8 cellular contexts compared by ENCODE assay signal in the genomic region with DNA sequence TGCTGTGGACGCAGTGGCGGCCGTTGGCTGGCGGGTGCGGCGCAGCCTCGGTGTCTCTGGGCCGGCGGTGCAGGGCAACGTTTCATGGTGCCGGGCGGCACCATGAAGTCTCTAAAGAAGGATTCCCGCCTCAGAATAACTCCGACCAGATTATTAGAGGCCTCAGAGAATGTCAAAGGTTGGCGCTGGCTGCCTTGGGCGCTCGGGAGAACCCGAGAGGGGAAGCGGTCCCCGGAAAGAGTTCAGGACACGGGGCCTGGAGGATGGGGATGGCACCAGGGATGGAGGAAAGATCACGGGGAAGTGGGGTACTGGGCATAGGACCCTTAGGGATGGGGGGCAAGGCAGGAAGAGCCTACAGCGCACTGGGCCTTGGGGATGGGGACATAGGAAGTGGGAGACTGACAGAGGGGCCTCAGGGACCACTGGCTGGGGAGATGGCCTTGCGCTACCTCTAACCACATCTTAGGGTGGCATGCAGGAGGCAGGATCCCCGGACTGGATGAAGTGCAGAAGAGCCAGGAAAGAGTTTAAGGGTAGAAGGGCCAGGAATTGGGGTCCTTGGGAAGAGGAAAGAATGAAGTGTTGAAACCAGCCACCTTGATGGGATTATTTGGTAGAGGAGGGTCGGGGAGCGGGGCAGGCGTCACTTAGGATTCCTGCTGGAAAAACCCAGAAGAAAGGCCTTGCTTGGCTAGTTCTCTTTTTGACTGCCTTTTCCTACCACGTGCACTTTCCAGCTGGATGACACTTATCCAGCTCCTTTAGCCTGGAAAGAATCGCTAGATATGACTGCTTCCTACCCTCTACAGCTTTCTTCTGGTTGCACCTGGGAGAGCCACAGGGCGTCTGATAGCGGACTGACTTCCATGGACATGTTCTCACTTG. TPM values are rescaled to one million over a fixed set of nuclear protein-coding genes. Genes with fewer than 3 reads are reported as not detected.
DNase-seq lines count a peak whose midpoint lies in the region; ATAC-seq and TF ChIP-seq lines count a peak whose summit lies in the region.

No MANE protein-coding gene starts in this region.

- peak overlapping the region; percentile 100 for H2AFZ ChIP-seq in SU-DHL-6 (ENCODE audit: low read depth, low read length, severe bottlenecking)

- H3K4me3 ChIP-seq in SU-DHL-6 (ENCODE audit: insufficient read depth, low read length, poor library complexity, severe bottlenecking): peak overlapping the region; percentile 69
- peak overlapping the region; percentile 52 to 59 for H3K4me3 ChIP-seq in foreskin fibroblast (ENCODE audit: low read depth in 1 of 2, low read length in 2 of 2)
- peak overlapping the region; percentile 46 for H3K4me3 ChIP-seq in rectal smooth muscle tissue (ENCODE audit: low read length)

- H3K4me2 ChIP-seq in SU-DHL-6 (ENCODE audit: low read depth, low read length, poor library complexity, severe bottlenecking): peak overlapping the region; percentile 82

- TF ChIP-seq CTCF in SU-DHL-6 (IDR thresholded peaks at IDR 0.05; ENCODE audit: insufficient read depth, low read length, poor library complexity, severe bottlenecking) (no peak), foreskin fibroblast (IDR thresholded peaks at IDR 0.05; ENCODE audit: low read depth, low read length) (no peak)

- in situ Hi-C loops in G401 (cut with HindIII; ENCODE audit: low sequenced_read_pairs): no loop called here

- peaks cover 5% of the 10 kb centered on the region for H3K4me1 ChIP-seq in rectal smooth muscle tissue (ENCODE audit: control insufficient read depth, insufficient read depth, low read length)

- no peaks in the 10 kb centered on the region for H3K9me2 ChIP-seq in SU-DHL-6 (replicated peaks; ENCODE audit: insufficient read depth, low read length)

- H3K36me3 ChIP-seq in SU-DHL-6 (ENCODE audit: low read length) (no peaks in the 10 kb centered on the region), rectal smooth muscle tissue (ENCODE audit: control insufficient read depth, insufficient read depth, low read length) (no peaks in the 10 kb centered on the region)

- no peaks in the 10 kb centered on the region for H3K79me2 ChIP-seq in SU-DHL-6 (ENCODE audit: insufficient read depth, low read length)

- H3K27me3 ChIP-seq in SU-DHL-6 (ENCODE audit: low read length) (no peaks in the 10 kb centered on the region), rectal smooth muscle tissue (ENCODE audit: control insufficient read depth, insufficient read depth, low read length) (no peaks in the 10 kb centered on the region)

- DNase-seq in G401 (ENCODE audit: low spot score): peak; percentile 30
- peak in 1 of 2 donors; percentile 39 for DNase-seq in foreskin fibroblast
- no peak for DNase-seq in KG1 (lab: John Stamatoyannopoulos, UW)
- DNase-seq in stimulated activated CD4-positive, alpha-beta T cell treated with anti-CD3 and anti-CD28 coated beads, Interleukin-4, amount 100 ng/mL, for 4 hours: no peak
- DNase-seq in EL: no peak

- H3K9me3 ChIP-seq in SU-DHL-6 (ENCODE audit: insufficient read depth, low read length): no peaks in the 10 kb centered on the region

- H3K27ac ChIP-seq in SU-DHL-6 (ENCODE audit: low read depth, low read length) (no peak overlapping the region), rectal smooth muscle tissue (ENCODE audit: low read depth, low read length) (peak overlapping the region; percentile 18)

- peak overlapping the region; percentile 71 for H3K9ac ChIP-seq in SU-DHL-6 (ENCODE audit: low read length)
- no peak overlapping the region for H3K9ac ChIP-seq in rectal smooth muscle tissue (ENCODE audit: low read length)

- H4K20me1 ChIP-seq in SU-DHL-6 (ENCODE audit: low read depth, low read length): no peaks in the 10 kb centered on the region

- no peak for ATAC-seq in GM18907 (IDR thresholded peaks at IDR 0.05; ENCODE audit: unreplicated experiment)

- H3F3A ChIP-seq in SU-DHL-6 (ENCODE audit: insufficient read depth): peaks cover 6% of the 10 kb centered on the region

RNA-seq across cellular contexts. Expression of a gene that starts 0.6 kb away (rescaled TPM):
- total RNA-seq in G401 (2014; rRNA removed; shearing (Covaris generic)): 0.58 and 1.7 TPM in 2 replicates

RNA-seq across cellular contexts. Expression of a gene that starts 23.7 kb away (rescaled TPM):
- total RNA-seq in G401 (2014; rRNA removed; shearing (Covaris generic)): 2.3 and 2.8 TPM in 2 replicates

RNA-seq across cellular contexts. Expression of a gene that starts 30.2 kb away (rescaled TPM):
- total RNA-seq in G401 (2014; rRNA removed; shearing (Covaris generic)): 31.9 and 34.5 TPM in 2 replicates

RNA-seq across cellular contexts. Expression of a gene that starts 38.2 kb away (rescaled TPM):
- total RNA-seq in G401 (2014; rRNA removed; shearing (Covaris generic)): 39.4 and 59.1 TPM in 2 replicates

RNA-seq across cellular contexts. Expression of a gene that starts 40.1 kb away (rescaled TPM):
- not detected in 2 replicates for total RNA-seq in G401 (2014; rRNA removed; shearing (Covaris generic))
